22 cellular contexts compared by ENCODE assay signal in genomic region chr5:65066787-65067506, GRCh38.
DNase-seq lines count a peak whose midpoint lies in the region; ATAC-seq and TF ChIP-seq lines count a peak whose summit lies in the region.
"Had no signal": no experiment of that assay in that cellular context is flagged by ENCODE, and none has a peak within 500 bp of the region (broad histone marks: within the 10 kb centered on the region; RNA-seq: fewer than 3 reads in every experiment).

No MANE protein-coding gene starts in this region.

- H3K9ac ChIP-seq in Loucy (ENCODE audit: low read depth, low read length, poor library complexity, severe bottlenecking) = no peak overlapping the region

- H3F3A ChIP-seq in Loucy (ENCODE audit: low read depth) = no peaks in the 10 kb centered on the region

- H3K27me3 Mint-ChIP-seq in dendritic cell treated with granulocyte-macrophage colony-stimulating factor and Interleukin-4, amounts not matched to agents 40 ng/mL and 50 ng/mL, for 4 days = peaks cover 7% of the 10 kb centered on the region

- in situ Hi-C loops in transverse colon (cut with MboI; ENCODE audit: low pct_ligation_motif_present in 1 of 4, low pct_unique_long_range_greater_than_20kb in 1 of 4, low sequenced_read_pairs in 3 of 4) = no loop called here

- H3K79me2 ChIP-seq in Loucy (ENCODE audit: insufficient read depth, low read length) = no peaks in the 10 kb centered on the region

- H3K27ac Mint-ChIP-seq in dendritic cell treated with granulocyte-macrophage colony-stimulating factor and Interleukin-4, amounts not matched to agents 40 ng/mL and 50 ng/mL, for 4 days = peak overlapping the region; percentile 54
- H3K27ac Mint-ChIP-seq: activated CD4-positive, alpha-beta T cell treated with anti-CD3 and anti-CD28 coated beads, Interleukin-2, amount 10 ng/mL, durations not matched to agents 7 days and 5 days; activated T-helper 2 cell treated with anti-CD3 and anti-CD28 coated beads, Interferon-gamma antibody, Interleukin-2, Interleukin-4, amounts not matched to agents 10 μg/mL and 5 μg/mL and 100 μg/mL, durations not matched to agents 14 hours and 24 hours and 36 hours had no signal

- H3K4me1 ChIP-seq in Loucy (ENCODE audit: insufficient read depth, low read length, poor library complexity, severe bottlenecking) = peaks cover 13% of the 10 kb centered on the region
- peaks cover 24% of the 10 kb centered on the region for H3K4me1 ChIP-seq in suprapubic skin
- H3K4me1 ChIP-seq in transverse colon = peaks cover 0 to 11% (median 3%) of the 10 kb centered on the region in 4 donors
- H3K4me1 ChIP-seq: prostate gland had no signal

- no peak for ATAC-seq in GM21737 (IDR thresholded peaks at IDR 0.05; ENCODE audit: unreplicated experiment)
- ATAC-seq: A549, mucosa of descending colon, T-helper 17 cell had no signal

- TF ChIP-seq POLR2A in suprapubic skin (IDR thresholded peaks at IDR 0.05) (no peak), transverse colon (IDR thresholded peaks at IDR 0.05) (no peak)

- H3K4me3 Mint-ChIP-seq in dendritic cell treated with granulocyte-macrophage colony-stimulating factor and Interleukin-4, amounts not matched to agents 40 ng/mL and 50 ng/mL, for 4 days = no peak overlapping the region
- H3K4me3 Mint-ChIP-seq: activated CD4-positive, alpha-beta T cell treated with anti-CD3 and anti-CD28 coated beads, Interleukin-2, amount 10 ng/mL, durations not matched to agents 7 days and 5 days; brain; T-helper 17 cell had no signal

- TF ChIP-seq CTCF in Loucy (conservative IDR thresholded peaks at IDR 0.05; ENCODE audit: low read length) (no peak), suprapubic skin (IDR thresholded peaks at IDR 0.05) (no peak), transverse colon (IDR thresholded peaks at IDR 0.05) (no peak)

- H3K27me3 ChIP-seq in Loucy (ENCODE audit: insufficient read depth, low read length, poor library complexity, severe bottlenecking) (no peaks in the 10 kb centered on the region), suprapubic skin (no peaks in the 10 kb centered on the region), transverse colon (no peaks in the 10 kb centered on the region)
- H3K27me3 ChIP-seq: testis had no signal

- H2AFZ ChIP-seq in Loucy (ENCODE audit: low read length) = peak overlapping the region; percentile 82

- intact Hi-C loops in dendritic cell treated with granulocyte-macrophage colony-stimulating factor and Interleukin-4, amounts not matched to agents 40 ng/mL and 50 ng/mL, for 4 days (cut with micrococcal nuclease) = no loop called here
- intact Hi-C loops in transverse colon (cut with DNase I; ENCODE audit: low total_unique reads) = no loop called here

- H3K36me3 ChIP-seq in Loucy (ENCODE audit: insufficient read depth, low read length) (no peaks in the 10 kb centered on the region), suprapubic skin (no peaks in the 10 kb centered on the region), transverse colon (no peaks in the 10 kb centered on the region)
- H3K36me3 ChIP-seq: prostate gland had no signal

- H3K9me3 ChIP-seq in Loucy (ENCODE audit: insufficient read depth, low read depth, low read length) (no peaks in the 10 kb centered on the region), suprapubic skin (no peaks in the 10 kb centered on the region), transverse colon (no peaks in the 10 kb centered on the region)
- H3K9me3 ChIP-seq: A549, mucosa of descending colon, prostate gland, testis had no signal

- no peaks in the 10 kb centered on the region for H3K36me3 Mint-ChIP-seq in dendritic cell treated with granulocyte-macrophage colony-stimulating factor and Interleukin-4, amounts not matched to agents 40 ng/mL and 50 ng/mL, for 4 days (ENCODE audit: low read depth)
- H3K36me3 Mint-ChIP-seq: brain had no signal

- 59% methylated on average over 3 of the region's 3 CpGs for WGBS in suprapubic skin
- whole genome bisulfite sequencing in transverse colon (ENCODE audit: low coverage in 1 of 2), 2 donors = 68% methylated on average over 3 of the region's 3 CpGs; no CpG with 5 or more reads in 1 of the 2 donors

- H3K27ac ChIP-seq in suprapubic skin (peak overlapping the region; percentile 10), transverse colon (no peak overlapping the region)
- H3K27ac ChIP-seq: A549, prostate gland had no signal

- peak overlapping the region; percentile 11 for H3K4me2 ChIP-seq in Loucy (ENCODE audit: low read depth, low read length, poor library complexity, severe bottlenecking)
- H3K4me2 ChIP-seq: A549 had no signal

- no peaks in the 10 kb centered on the region for H3K9me3 Mint-ChIP-seq in dendritic cell treated with granulocyte-macrophage colony-stimulating factor and Interleukin-4, amounts not matched to agents 40 ng/mL and 50 ng/mL, for 4 days
- H3K9me3 Mint-ChIP-seq: activated CD4-positive, alpha-beta T cell treated with anti-CD3 and anti-CD28 coated beads, Interleukin-2, amount 10 ng/mL, durations not matched to agents 7 days and 5 days; activated T-helper 2 cell treated with anti-CD3 and anti-CD28 coated beads, Interferon-gamma antibody, Interleukin-2, Interleukin-4, amounts not matched to agents 10 μg/mL and 5 μg/mL and 100 μg/mL, durations not matched to agents 14 hours and 24 hours and 36 hours had no signal

- H4K20me1 ChIP-seq in Loucy (ENCODE audit: insufficient read depth, low read length, poor library complexity, severe bottlenecking) = no peaks in the 10 kb centered on the region

- H3K4me1 Mint-ChIP-seq in dendritic cell treated with granulocyte-macrophage colony-stimulating factor and Interleukin-4, amounts not matched to agents 40 ng/mL and 50 ng/mL, for 4 days (ENCODE audit: low read depth) = peaks cover 48% of the 10 kb centered on the region
- H3K4me1 Mint-ChIP-seq: activated CD4-positive, alpha-beta T cell treated with anti-CD3 and anti-CD28 coated beads, Interleukin-2, amount 10 ng/mL, durations not matched to agents 7 days and 5 days had no signal

- peak; percentile 5 for DNase-seq in NCI-H1105 treated with DMSO at 0.1 percent for 48 hours (lab: John Stamatoyannopoulos, UW)
- no peak for DNase-seq in NCI-H1105 (lab: John Stamatoyannopoulos, UW)
- DNase-seq in suprapubic skin (ENCODE audit: low spot score in 2 of 2) = no peak
- no peak for DNase-seq in transverse colon
- no peak for DNase-seq in NCI-H1092 (lab: John Stamatoyannopoulos, UW)
- DNase-seq: activated CD4-positive, alpha-beta T cell treated with anti-CD3 and anti-CD28 coated beads, Interleukin-2, amount 10 ng/mL, durations not matched to agents 7 days and 5 days; effector memory CD4-positive, alpha-beta T cell; foreskin melanocyte; hippocampal formation; KG1; mucosa of descending colon; NCI-H510A treated with DMSO at 0.1 percent for 48 hours; stimulated activated CD4-positive, alpha-beta T cell treated with anti-CD3 and anti-CD28 coated beads, Interleukin-1b, Interleukin-23, amount 100 ng/mL, for 48 hours; T-helper 17 cell had no signal

- H3K4me3 ChIP-seq in Loucy (ENCODE audit: low read length, poor library complexity, severe bottlenecking) (no peak overlapping the region), suprapubic skin (no peak overlapping the region), transverse colon (no peak overlapping the region)
- H3K4me3 ChIP-seq: A549, mucosa of descending colon, prostate gland, testis had no signal

- TF ChIP-seq EP300 in suprapubic skin (IDR thresholded peaks at IDR 0.05) (no peak), transverse colon (IDR thresholded peaks at IDR 0.05; ENCODE audit: low read depth) (no peak)

- H3K9me2 ChIP-seq in Loucy (replicated peaks; ENCODE audit: low read depth, low read length) = no peaks in the 10 kb centered on the region
